Comparison of ENCODE assay signal across 1 cellular context in genomic region chr17:42803074-42803883, GRCh38.
TF ChIP-seq lines count a peak whose summit lies in the region.

No MANE protein-coding gene starts in this region.

TF ChIP-seq in HepG2, 621 proteins besides CTCF, POLR2A, EP300 and RAD21 (continued from another document and continues in another):
- TF ChIP-seq CC2D1A (CRISPR knock-in tag; IDR thresholded peaks at IDR 0.05) (no peak), CEBPG (CRISPR knock-in tag; IDR thresholded peaks at IDR 0.05) (no peak), MEIS2 (CRISPR knock-in tag; IDR thresholded peaks at IDR 0.05) (no peak), HMGA1 (CRISPR knock-in tag; conservative IDR thresholded peaks at IDR 0.05) (no peak), ZNF326 (CRISPR knock-in tag; IDR thresholded peaks at IDR 0.05; ENCODE audit: borderline replicate concordance) (no peak), NFIB (CRISPR knock-in tag; IDR thresholded peaks at IDR 0.05; ENCODE audit: borderline replicate concordance) (no peak), ZBTB2 (CRISPR knock-in tag; IDR thresholded peaks at IDR 0.05; ENCODE audit: low read depth) (no peak), MIXL1 (CRISPR knock-in tag; IDR thresholded peaks at IDR 0.05) (peak; percentile 31; the same call in 1 of the 2 replicates), KLF15 (CRISPR knock-in tag; IDR thresholded peaks at IDR 0.05; ENCODE audit: borderline replicate concordance) (no peak), RELA (CRISPR knock-in tag; IDR thresholded peaks at IDR 0.05) (no peak), HCFC1 (IDR thresholded peaks at IDR 0.05; ENCODE audit: low read depth, low read length) (no peak), TGIF2 (CRISPR knock-in tag; IDR thresholded peaks at IDR 0.05) (no peak), ZNF746 (CRISPR knock-in tag; IDR thresholded peaks at IDR 0.05) (no peak), ZNF224 (CRISPR knock-in tag; IDR thresholded peaks at IDR 0.05) (no peak), ZNF552 (CRISPR knock-in tag; IDR thresholded peaks at IDR 0.05; ENCODE audit: borderline replicate concordance) (no peak; the same call in 1 of the 2 replicates), ZBTB21 (CRISPR knock-in tag; IDR thresholded peaks at IDR 0.05) (no peak), TAF1 (CRISPR knock-in tag; IDR thresholded peaks at IDR 0.05) (no peak), POLR2AphosphoS5 (IDR thresholded peaks at IDR 0.05; ENCODE audit: low read depth, low read length) (no peak), CENPX (CRISPR knock-in tag; IDR thresholded peaks at IDR 0.05) (no peak), BORCS8-MEF2B (CRISPR knock-in tag; IDR thresholded peaks at IDR 0.05) (no peak), SETDB1 (CRISPR knock-in tag; IDR thresholded peaks at IDR 0.05; ENCODE audit: borderline replicate concordance) (no peak), ZNF878 (CRISPR knock-in tag; IDR thresholded peaks at IDR 0.05) (no peak), CHCHD3 (CRISPR knock-in tag; IDR thresholded peaks at IDR 0.05) (no peak), ZNF331 (CRISPR knock-in tag; IDR thresholded peaks at IDR 0.05) (peak; percentile 46; the same call in 1 of the 2 replicates), TCF7 (IDR thresholded peaks at IDR 0.05; ENCODE audit: low read depth) (0 out of 2 replicates have a peak, but pooled peaks have one; percentile 22), ZNF281 (CRISPR knock-in tag; IDR thresholded peaks at IDR 0.05; ENCODE audit: borderline replicate concordance) (peak; percentile 62; the same call in 1 of the 2 replicates), MED8 (CRISPR knock-in tag; IDR thresholded peaks at IDR 0.05; ENCODE audit: insufficient replicate concordance) (no peak), GLI4 (CRISPR knock-in tag; IDR thresholded peaks at IDR 0.05; ENCODE audit: borderline replicate concordance) (no peak), XRCC5 (optimal IDR thresholded peaks at IDR 0.05; ENCODE audit: low read length) (peak; percentile 67), SRSF1 (optimal IDR thresholded peaks at IDR 0.05; ENCODE audit: low read depth, low read length) (no peak), MAFF (IDR thresholded peaks at IDR 0.05; ENCODE audit: low read depth, low read length) (no peak), REL (CRISPR knock-in tag; conservative IDR thresholded peaks at IDR 0.05) (no peak), MZF1 (CRISPR knock-in tag; IDR thresholded peaks at IDR 0.05; ENCODE audit: borderline replicate concordance) (no peak), ONECUT2 (CRISPR knock-in tag; IDR thresholded peaks at IDR 0.05) (no peak), NFYB (CRISPR knock-in tag; IDR thresholded peaks at IDR 0.05) (no peak), RFX1 (IDR thresholded peaks at IDR 0.05) (no peak), PHF20 (CRISPR knock-in tag; IDR thresholded peaks at IDR 0.05) (no peak), ZFP37 (CRISPR knock-in tag; IDR thresholded peaks at IDR 0.05; ENCODE audit: borderline replicate concordance) (0 out of 2 replicates have a peak, but pooled peaks have one; percentile 40), HNRNPL (IDR thresholded peaks at IDR 0.05; ENCODE audit: low read depth, low read length) (no peak), ZIK1 (CRISPR knock-in tag; IDR thresholded peaks at IDR 0.05; ENCODE audit: borderline replicate concordance, low read depth) (no peak), KDM4B (CRISPR knock-in tag; IDR thresholded peaks at IDR 0.05) (0 out of 2 replicates have a peak, but pooled peaks have one; percentile 19), ZNF143 (CRISPR knock-in tag; IDR thresholded peaks at IDR 0.05) (no peak), ZBTB44 (CRISPR knock-in tag; IDR thresholded peaks at IDR 0.05) (no peak)
- TF ChIP-seq, protein P1, sequence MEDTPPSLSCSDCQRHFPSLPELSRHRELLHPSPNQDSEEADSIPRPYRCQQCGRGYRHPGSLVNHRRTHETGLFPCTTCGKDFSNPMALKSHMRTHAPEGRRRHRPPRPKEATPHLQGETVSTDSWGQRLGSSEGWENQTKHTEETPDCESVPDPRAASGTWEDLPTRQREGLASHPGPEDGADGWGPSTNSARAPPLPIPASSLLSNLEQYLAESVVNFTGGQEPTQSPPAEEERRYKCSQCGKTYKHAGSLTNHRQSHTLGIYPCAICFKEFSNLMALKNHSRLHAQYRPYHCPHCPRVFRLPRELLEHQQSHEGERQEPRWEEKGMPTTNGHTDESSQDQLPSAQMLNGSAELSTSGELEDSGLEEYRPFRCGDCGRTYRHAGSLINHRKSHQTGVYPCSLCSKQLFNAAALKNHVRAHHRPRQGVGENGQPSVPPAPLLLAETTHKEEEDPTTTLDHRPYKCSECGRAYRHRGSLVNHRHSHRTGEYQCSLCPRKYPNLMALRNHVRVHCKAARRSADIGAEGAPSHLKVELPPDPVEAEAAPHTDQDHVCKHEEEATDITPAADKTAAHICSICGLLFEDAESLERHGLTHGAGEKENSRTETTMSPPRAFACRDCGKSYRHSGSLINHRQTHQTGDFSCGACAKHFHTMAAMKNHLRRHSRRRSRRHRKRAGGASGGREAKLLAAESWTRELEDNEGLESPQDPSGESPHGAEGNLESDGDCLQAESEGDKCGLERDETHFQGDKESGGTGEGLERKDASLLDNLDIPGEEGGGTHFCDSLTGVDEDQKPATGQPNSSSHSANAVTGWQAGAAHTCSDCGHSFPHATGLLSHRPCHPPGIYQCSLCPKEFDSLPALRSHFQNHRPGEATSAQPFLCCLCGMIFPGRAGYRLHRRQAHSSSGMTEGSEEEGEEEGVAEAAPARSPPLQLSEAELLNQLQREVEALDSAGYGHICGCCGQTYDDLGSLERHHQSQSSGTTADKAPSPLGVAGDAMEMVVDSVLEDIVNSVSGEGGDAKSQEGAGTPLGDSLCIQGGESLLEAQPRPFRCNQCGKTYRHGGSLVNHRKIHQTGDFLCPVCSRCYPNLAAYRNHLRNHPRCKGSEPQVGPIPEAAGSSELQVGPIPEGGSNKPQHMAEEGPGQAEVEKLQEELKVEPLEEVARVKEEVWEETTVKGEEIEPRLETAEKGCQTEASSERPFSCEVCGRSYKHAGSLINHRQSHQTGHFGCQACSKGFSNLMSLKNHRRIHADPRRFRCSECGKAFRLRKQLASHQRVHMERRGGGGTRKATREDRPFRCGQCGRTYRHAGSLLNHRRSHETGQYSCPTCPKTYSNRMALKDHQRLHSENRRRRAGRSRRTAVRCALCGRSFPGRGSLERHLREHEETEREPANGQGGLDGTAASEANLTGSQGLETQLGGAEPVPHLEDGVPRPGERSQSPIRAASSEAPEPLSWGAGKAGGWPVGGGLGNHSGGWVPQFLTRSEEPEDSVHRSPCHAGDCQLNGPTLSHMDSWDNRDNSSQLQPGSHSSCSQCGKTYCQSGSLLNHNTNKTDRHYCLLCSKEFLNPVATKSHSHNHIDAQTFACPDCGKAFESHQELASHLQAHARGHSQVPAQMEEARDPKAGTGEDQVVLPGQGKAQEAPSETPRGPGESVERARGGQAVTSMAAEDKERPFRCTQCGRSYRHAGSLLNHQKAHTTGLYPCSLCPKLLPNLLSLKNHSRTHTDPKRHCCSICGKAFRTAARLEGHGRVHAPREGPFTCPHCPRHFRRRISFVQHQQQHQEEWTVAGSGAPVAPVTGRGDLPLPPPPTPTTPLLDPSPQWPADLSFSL (CRISPR knock-in tag; IDR thresholded peaks at IDR 0.05): no peak
- TF ChIP-seq, protein P2, sequence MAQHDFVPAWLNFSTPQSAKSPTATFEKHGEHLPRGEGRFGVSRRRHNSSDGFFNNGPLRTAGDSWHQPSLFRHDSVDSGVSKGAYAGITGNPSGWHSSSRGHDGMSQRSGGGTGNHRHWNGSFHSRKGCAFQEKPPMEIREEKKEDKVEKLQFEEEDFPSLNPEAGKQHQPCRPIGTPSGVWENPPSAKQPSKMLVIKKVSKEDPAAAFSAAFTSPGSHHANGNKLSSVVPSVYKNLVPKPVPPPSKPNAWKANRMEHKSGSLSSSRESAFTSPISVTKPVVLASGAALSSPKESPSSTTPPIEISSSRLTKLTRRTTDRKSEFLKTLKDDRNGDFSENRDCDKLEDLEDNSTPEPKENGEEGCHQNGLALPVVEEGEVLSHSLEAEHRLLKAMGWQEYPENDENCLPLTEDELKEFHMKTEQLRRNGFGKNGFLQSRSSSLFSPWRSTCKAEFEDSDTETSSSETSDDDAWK (CRISPR knock-in tag; IDR thresholded peaks at IDR 0.05): no peak
- TF ChIP-seq, protein P3, sequence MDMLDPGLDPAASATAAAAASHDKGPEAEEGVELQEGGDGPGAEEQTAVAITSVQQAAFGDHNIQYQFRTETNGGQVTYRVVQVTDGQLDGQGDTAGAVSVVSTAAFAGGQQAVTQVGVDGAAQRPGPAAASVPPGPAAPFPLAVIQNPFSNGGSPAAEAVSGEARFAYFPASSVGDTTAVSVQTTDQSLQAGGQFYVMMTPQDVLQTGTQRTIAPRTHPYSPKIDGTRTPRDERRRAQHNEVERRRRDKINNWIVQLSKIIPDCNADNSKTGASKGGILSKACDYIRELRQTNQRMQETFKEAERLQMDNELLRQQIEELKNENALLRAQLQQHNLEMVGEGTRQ (IDR thresholded peaks at IDR 0.05; ENCODE audit: low read depth, low read length): no peak
- TF ChIP-seq, protein P3 (CRISPR knock-in tag; IDR thresholded peaks at IDR 0.05; ENCODE audit: borderline replicate concordance): no peak
- TF ChIP-seq, protein P4, sequence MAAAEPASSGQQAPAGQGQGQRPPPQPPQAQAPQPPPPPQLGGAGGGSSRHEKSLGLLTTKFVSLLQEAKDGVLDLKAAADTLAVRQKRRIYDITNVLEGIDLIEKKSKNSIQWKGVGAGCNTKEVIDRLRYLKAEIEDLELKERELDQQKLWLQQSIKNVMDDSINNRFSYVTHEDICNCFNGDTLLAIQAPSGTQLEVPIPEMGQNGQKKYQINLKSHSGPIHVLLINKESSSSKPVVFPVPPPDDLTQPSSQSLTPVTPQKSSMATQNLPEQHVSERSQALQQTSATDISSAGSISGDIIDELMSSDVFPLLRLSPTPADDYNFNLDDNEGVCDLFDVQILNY (CRISPR knock-in tag; conservative IDR thresholded peaks at IDR 0.05): no peak
- TF ChIP-seq, protein P5, sequence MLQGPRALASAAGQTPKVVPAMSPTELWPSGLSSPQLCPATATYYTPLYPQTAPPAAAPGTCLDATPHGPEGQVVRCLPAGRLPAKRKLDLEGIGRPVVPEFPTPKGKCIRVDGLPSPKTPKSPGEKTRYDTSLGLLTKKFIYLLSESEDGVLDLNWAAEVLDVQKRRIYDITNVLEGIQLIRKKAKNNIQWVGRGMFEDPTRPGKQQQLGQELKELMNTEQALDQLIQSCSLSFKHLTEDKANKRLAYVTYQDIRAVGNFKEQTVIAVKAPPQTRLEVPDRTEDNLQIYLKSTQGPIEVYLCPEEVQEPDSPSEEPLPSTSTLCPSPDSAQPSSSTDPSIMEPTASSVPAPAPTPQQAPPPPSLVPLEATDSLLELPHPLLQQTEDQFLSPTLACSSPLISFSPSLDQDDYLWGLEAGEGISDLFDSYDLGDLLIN (CRISPR knock-in tag; IDR thresholded peaks at IDR 0.05; ENCODE audit: borderline replicate concordance): no peak
